Comparison of ENCODE assay signal across 23 cellular contexts in genomic region chr5:140628711-140629110, GRCh38. TPM values are rescaled to one million over a fixed set of nuclear protein-coding genes. Genes with fewer than 3 reads are reported as not detected.
"Had no signal": no experiment of that assay in that cellular context is flagged by ENCODE, and none has a peak within 500 bp of the region (broad histone marks: within the 10 kb centered on the region; RNA-seq: fewer than 3 reads in every experiment).

No MANE protein-coding gene starts in this region.

- H3K27me3 Mint-ChIP-seq: progenitor cell of endocrine pancreas had no signal

- H3K27me3 ChIP-seq: ascending aorta had no signal

- H3K9me3 ChIP-seq: ascending aorta had no signal

- ATAC-seq: left lobe of liver had no signal

- H3K27ac Mint-ChIP-seq: nephron; progenitor cell of endocrine pancreas; T-helper 1 cell treated with Interleukin-12 subunit alpha and Interleukin-12 subunit beta and Interleukin-4 antibody, amounts not matched to agents 30 μg/mL and 1 μg/mL, for 36 hours had no signal

- H3K36me3 ChIP-seq: ascending aorta had no signal

- DNase-seq: activated CD4-positive, alpha-beta T cell treated with anti-CD3 and anti-CD28 coated beads, Interleukin-2, amount 50 U/mL, for 1 hour; activated CD4-positive, CD25-positive, alpha-beta regulatory T cell treated with anti-CD3 and anti-CD28 coated beads, Interleukin-2, amount 50 U/mL, for 72 hours; activated CD8-positive, alpha-beta memory T cell treated with anti-CD3 and anti-CD28 coated beads for 24 hours; activated CD8-positive, alpha-beta memory T cell treated with anti-CD3 and anti-CD28 coated beads, Interleukin-2, amount 50 U/mL, for 48 hours; activated effector memory CD4-positive, alpha-beta T cell treated with anti-CD3 and anti-CD28 coated beads, Interleukin-2, amount 50 U/mL, for 16 hours; activated naive CD4-positive, alpha-beta T cell treated with anti-CD3 and anti-CD28 coated beads, Interleukin-2, amount 50 U/mL, for 16 hours; activated T-cell treated with anti-CD3 and anti-CD28 coated beads, Interleukin-2, amount 50 U/mL, for 48 hours; effector CD8-positive, alpha-beta T cell; foreskin melanocyte; hypothalamus; islet precursor cell; midbrain; occipital lobe; stimulated activated CD4-positive, alpha-beta T cell treated with anti-CD3 and anti-CD28 coated beads, Interleukin-12 subunit alpha, Interleukin-12 subunit beta, amount 100 ng/mL, for 4 hours; stimulated activated CD4-positive, alpha-beta T cell treated with anti-CD3 and anti-CD28 coated beads, Interleukin-1b, Interleukin-23, amount 100 ng/mL, for 48 hours; stimulated activated CD8-positive, alpha-beta memory T cell treated with anti-CD3 and anti-CD28 coated beads, Interleukin-4, amount 100 ng/mL, for 48 hours; stimulated activated naive CD4-positive, alpha-beta T cell had no signal

- H3K27ac ChIP-seq: ascending aorta, VCaP had no signal

- H3K4me3 Mint-ChIP-seq: nephron; T-helper 1 cell treated with Interleukin-12 subunit alpha and Interleukin-12 subunit beta and Interleukin-4 antibody, amounts not matched to agents 30 μg/mL and 1 μg/mL, for 36 hours had no signal

- H3K4me3 ChIP-seq: ascending aorta had no signal

- H3K4me1 Mint-ChIP-seq: nephron had no signal

RNA-seq across cellular contexts. Expression of gene CD14, which starts 4.3 kb away (rescaled TPM):
- total RNA-seq: progenitor cell of endocrine pancreas had no signal
